27 cellular contexts compared by ENCODE assay signal in genomic region chr4:29128810-29129209, GRCh38.
"Had no signal": no experiment of that assay in that cellular context is flagged by ENCODE, and none has a peak within 500 bp of the region (broad histone marks: within the 10 kb centered on the region; RNA-seq: fewer than 3 reads in every experiment).

No MANE protein-coding gene starts in this region.

- H3K4me1 ChIP-seq: stomach, suprapubic skin, testis, thyroid gland, tibial artery, tibial nerve, transverse colon, upper lobe of left lung, upper lobe of right lung, uterus, vagina had no signal

- H3K27ac ChIP-seq: stomach, suprapubic skin, testis, thoracic aorta, thyroid gland, tibial artery, tibial nerve, transverse colon, upper lobe of left lung, upper lobe of right lung, uterus, vagina had no signal

- H3K27me3 ChIP-seq: stomach, suprapubic skin, testis, thyroid gland, tibial artery, tibial nerve, transverse colon, upper lobe of left lung, upper lobe of right lung, uterus, vagina had no signal

- H3K4me3 ChIP-seq: stomach, suprapubic skin, testis, thoracic aorta, thyroid gland, tibial artery, tibial nerve, transverse colon, upper lobe of left lung, upper lobe of right lung, uterus, vagina had no signal

- DNase-seq: stimulated activated CD4-positive, alpha-beta T cell treated with anti-CD3 and anti-CD28 coated beads, Interleukin-2, amount 100 ng/mL, for 48 hours; stimulated activated CD4-positive, alpha-beta T cell treated with anti-CD3 and anti-CD28 coated beads, Interleukin-4, amount 100 ng/mL, for 1 hour; stimulated activated CD4-positive, alpha-beta T cell treated with anti-CD3 and anti-CD28 coated beads, Interleukin-4, amount 100 ng/mL, for 24 hours; stimulated activated CD4-positive, alpha-beta T cell treated with anti-CD3 and anti-CD28 coated beads, Interleukin-4, amount 100 ng/mL, for 4 hours; stimulated activated CD8-positive, alpha-beta memory T cell treated with anti-CD3 and anti-CD28 coated beads, Interleukin-4, amount 100 ng/mL, for 48 hours; stimulated activated naive B cell treated with anti-CD40 and anti-IgM and Interleukin-4, amounts not matched to agents 10 μg/mL and 1 μg/mL and 100 μg/mL, for 72 hours; stimulated activated naive CD4-positive, alpha-beta T cell; stimulated activated naive CD4-positive, alpha-beta T cell treated with Interleukin-2 at 50 U/mL for 16 hours; stimulated activated naive CD8-positive, alpha-beta T cell treated with anti-CD3 and anti-CD28 coated beads, Interleukin-15, amount 100 ng/mL, for 72 hours; stimulated activated naive CD8-positive, alpha-beta T cell treated with anti-CD3 and anti-CD28 coated beads, Interleukin-15, Interleukin-2, amounts not matched to agents 100 U/mL and 50 U/mL, for 24 hours; stomach; substantia nigra; testis; thyroid gland; tibial artery; transverse colon; trophoblast cell; upper lobe of left lung; upper lobe of right lung; uterus had no signal

- FAIRE-seq: urothelium cell line had no signal

- H3K9me3 ChIP-seq: stomach, suprapubic skin, testis, thoracic aorta, thyroid gland, tibial artery, tibial nerve, transverse colon, upper lobe of left lung, upper lobe of right lung, uterus, vagina had no signal

- ATAC-seq: stimulated activated effector memory CD8-positive, alpha-beta T cell treated with anti-CD3 and anti-CD28 coated beads, Interleukin-12 subunit alpha, Interleukin-12 subunit beta, amount 100 ng/mL, for 72 hours; stimulated activated memory B cell treated with anti-CD40 and anti-IgM and Interleukin-4, amounts not matched to agents 10 μg/mL and 1 μg/mL and 100 μg/mL, for 72 hours; stimulated activated naive B cell treated with anti-CD40 and anti-IgM and Interleukin-4, amounts not matched to agents 10 μg/mL and 1 μg/mL and 100 μg/mL, for 72 hours; stimulated activated naive CD8-positive, alpha-beta T cell treated with anti-CD3 and anti-CD28 coated beads, Interleukin-15, amount 100 ng/mL, for 72 hours; stimulated activated naive CD8-positive, alpha-beta T cell treated with anti-CD3 and anti-CD28 coated beads, Interleukin-15, Interleukin-2, amounts not matched to agents 100 U/mL and 50 U/mL, for 24 hours; upper lobe of right lung had no signal

- H3K36me3 ChIP-seq: stomach, suprapubic skin, thoracic aorta, thyroid gland, tibial artery, tibial nerve, transverse colon, upper lobe of left lung, upper lobe of right lung, uterus, vagina had no signal
